8 cellular contexts compared by ENCODE assay signal in genomic region chr19:45468159-45468651, GRCh38. TPM values are rescaled to one million over a fixed set of nuclear protein-coding genes. Genes with fewer than 3 reads are reported as not detected.
DNase-seq lines count a peak whose midpoint lies in the region; ATAC-seq and TF ChIP-seq lines count a peak whose summit lies in the region.

No MANE protein-coding gene starts in this region.

- CTCF ChIA-PET in PC-9 (lab: Charles Lee): interaction anchor here (0.6 to 1.6 kb wide), 3 partner anchors 10 to 31 kb away, joined by 3 to 11 read pairs (median 6); no protein-coding TSS in a partner anchor

- intact Hi-C loops in PC-9 (cut with micrococcal nuclease; ENCODE audit: unreplicated experiment): loop anchor here (2.0 kb wide), 1 partner anchor 25 kb away; no protein-coding TSS in a partner anchor
- intact Hi-C loops in left lung (cut with DNase I): no loop called here

- POLR2A ChIA-PET in PC-9 (lab: Charles Lee; ENCODE audit: unreplicated experiment): interaction anchor here (0.6 to 1.5 kb wide), 8 partner anchors 12 to 1703 kb away, joined by 3 to 64 read pairs (median 8); partner anchors contain the start of gene SNRPD2

- H3F3A ChIP-seq in PC-9 (ENCODE audit: insufficient read depth, low read depth): peaks cover 55% of the 10 kb centered on the region; the same call in 1 of the 2 replicates

- BruUV-seq in PC-9 (replicated peaks; lab: Mats Ljungman, UMichigan): TSS peak; percentile 71

- DNase-seq in GM13977 (ENCODE audit: low spot score): no peak
- no peak for DNase-seq in PC-9
- DNase-seq in astrocyte of the hippocampus (ENCODE audit: low read depth, low spot score): peak; percentile 51
- peak; percentile 53 to 80 for DNase-seq in left lung
- DNase-seq in HT-29 (ENCODE audit: low spot score): no peak
- DNase-seq in amniotic stem cell (lab: John Stamatoyannopoulos, UW): no peak

- no peaks in the 10 kb centered on the region; the same call in 1 of the 2 replicates for H4K20me1 ChIP-seq in PC-9 (ENCODE audit: insufficient read depth)

- in situ Hi-C loops in GM13977 (cut with MboI; ENCODE audit: low pct_unique_long_range_greater_than_20kb, low sequenced_read_pairs, unreplicated experiment): no loop called here

- peak overlapping the region; percentile 100 for H3K4me2 ChIP-seq in PC-9

- H3K9me3 ChIP-seq in PC-9 (ENCODE audit: insufficient read depth, low read depth) (no peaks in the 10 kb centered on the region), left lung (no peaks in the 10 kb centered on the region), subcutaneous abdominal adipose tissue (ENCODE audit: control insufficient read depth in 5 of 5, low read length in 5 of 5) (no peaks in the 10 kb centered on the region)

- H3K27me3 ChIP-seq in PC-9 (ENCODE audit: insufficient read depth, low read depth): no peaks in the 10 kb centered on the region
- H3K27me3 ChIP-seq in left lung: peaks cover 0 to 35% of the 10 kb centered on the region in 2 donors
- peaks cover 0 to 9% (median 0%) of the 10 kb centered on the region in 5 donors for H3K27me3 ChIP-seq in subcutaneous abdominal adipose tissue (ENCODE audit: control insufficient read depth in 5 of 5, insufficient read depth in 4 of 5, low read length in 5 of 5)

- H3K9ac ChIP-seq in subcutaneous abdominal adipose tissue (ENCODE audit: low read length in 5 of 5): peak overlapping the region; percentile 81 to 99 (median 94)

- H3K4me1 ChIP-seq in PC-9 (replicated peaks; ENCODE audit: insufficient read depth): peaks cover 19% of the 10 kb centered on the region
- peaks cover 19 to 42% of the 10 kb centered on the region in 2 donors for H3K4me1 ChIP-seq in left lung
- H3K4me1 ChIP-seq in subcutaneous abdominal adipose tissue (ENCODE audit: control insufficient read depth in 5 of 5, insufficient read depth in 5 of 5, low read length in 5 of 5): peaks cover 6 to 48% (median 23%) of the 10 kb centered on the region in 5 donors

- peak overlapping the region; percentile 81 for H2AFZ ChIP-seq in PC-9

- H3K27ac ChIP-seq in PC-9: peak overlapping the region; percentile 38; the same call in 1 of the 2 replicates
- peak overlapping the region; percentile 83 to 98 for H3K27ac ChIP-seq in left lung
- peak overlapping the region; percentile 83 for H3K27ac ChIP-seq in subcutaneous abdominal adipose tissue (ENCODE audit: low read depth, low read length)

- no peak for ATAC-seq in left lung
- ATAC-seq in GM21423 (IDR thresholded peaks at IDR 0.05; ENCODE audit: unreplicated experiment): no peak

- peak overlapping the region; percentile 82 for H3K4me3 ChIP-seq in PC-9
- peak overlapping the region; percentile 58 to 59 for H3K4me3 ChIP-seq in left lung
- peak overlapping the region; percentile 99 to 100 (median 99) for H3K4me3 ChIP-seq in subcutaneous abdominal adipose tissue (ENCODE audit: low read depth in 1 of 5, low read length in 5 of 5)

- H3K36me3 ChIP-seq in PC-9 (ENCODE audit: low read depth): no peaks in the 10 kb centered on the region
- H3K36me3 ChIP-seq in left lung: peaks cover 0 to 16% of the 10 kb centered on the region in 2 donors
- H3K36me3 ChIP-seq in subcutaneous abdominal adipose tissue (ENCODE audit: control insufficient read depth in 5 of 5, insufficient read depth in 5 of 5, low read length in 5 of 5): peaks cover 0 to 39% (median 36%) of the 10 kb centered on the region in 5 donors

- H3K79me2 ChIP-seq in PC-9 (ENCODE audit: low read depth): no peaks in the 10 kb centered on the region

- no peaks in the 10 kb centered on the region for H3K9me2 ChIP-seq in PC-9 (ENCODE audit: insufficient read depth)

- TF ChIP-seq CTCF in GM13977 (IDR thresholded peaks at IDR 0.05; ENCODE audit: extremely low read depth, insufficient read depth, missing control alignments): peak; percentile 12
- TF ChIP-seq CTCF in PC-9 (conservative IDR thresholded peaks at IDR 0.05): no peak; the same call in 1 of the 2 replicates
- no peak for TF ChIP-seq CTCF in left lung (IDR thresholded peaks at IDR 0.05)

RNA-seq across cellular contexts. Expression of gene FOSB, which starts 0.4 kb away (rescaled TPM):
- 7.9 and 16.5 TPM in 2 replicates for total RNA-seq in PC-9 (2021)
- 10 to 100 TPM in 1 of 2 donors, 1 to 10 TPM in 1; 7.1 to 20.4 TPM for total RNA-seq in left lung
- 218 and 253 TPM in 2 replicates for total RNA-seq in HT-29 (2014; rRNA removed; shearing (Covaris generic))

RNA-seq across cellular contexts. Expression of gene RTN2, which starts 28.6 kb away (rescaled TPM):
- total RNA-seq in PC-9 (2021) (49.6 and 50.1 TPM in 2 replicates), left lung (10 to 100 TPM in 1 of 2 donors, 1 to 10 TPM in 1; 9.4 to 16.7 TPM)
- 11.4 and 15.4 TPM in 2 replicates for total RNA-seq in HT-29 (2014; rRNA removed; shearing (Covaris generic))

RNA-seq across cellular contexts. Expression of gene PPM1N, which starts 30.0 kb away (rescaled TPM):
- total RNA-seq in PC-9 (2021) (5.0 and 9.5 TPM in 2 replicates), left lung (1 to 10 TPM in 1 of 2 donors, under 1 TPM in 1; 0.47 to 2.1 TPM)
- 9.8 and 15.3 TPM in 2 replicates for total RNA-seq in HT-29 (2014; rRNA removed; shearing (Covaris generic))

RNA-seq across cellular contexts. Expression of gene VASP, which starts 39.1 kb away (rescaled TPM):
- total RNA-seq in PC-9 (2021) (123 and 155 TPM in 2 replicates), left lung (100 to 1,000 TPM; 109 to 220 TPM)
- 443 and 506 TPM in 2 replicates for total RNA-seq in HT-29 (2014; rRNA removed; shearing (Covaris generic))

RNA-seq across cellular contexts. Expression of gene ERCC1, which starts 44.5 kb away (rescaled TPM):
- total RNA-seq in PC-9 (2021) (102 and 138 TPM in 2 replicates), left lung (10 to 100 TPM; 56.1 to 57.8 TPM)
- total RNA-seq in HT-29 (2014; rRNA removed; shearing (Covaris generic)): 154 and 159 TPM in 2 replicates

Comparison
In these comparisons a context has a peak if more than half of its experiments do, and no peak if none do; other contexts are left out.
1. DNase-seq: peak in astrocyte of the hippocampus (single experiment) and left lung (2 of 2); none in GM13977 (single experiment), PC-9 (0 of 2), HT-29 (single experiment) and amniotic stem cell (single experiment).
2. H3K27ac ChIP-seq: peak in every context shown above with its lines; median percentile 90 in left lung; 83 in subcutaneous abdominal adipose tissue; 38 in PC-9.
3. RNA of gene FOSB, which starts 0.4 kb away (total RNA-seq): 218 to 253 TPM in HT-29; 7.1 to 20.4 TPM in left lung and 7.9 to 16.5 TPM in PC-9; every median in the first group is over 10 times any median in the second.
4. Peak in every context shown above with its lines, with median percentiles within 50 percentile points of each other: H3K4me3 ChIP-seq.